ENCODE assay signal across 15 cellular contexts in genomic region chr6:20237677-20238460, GRCh38.
"Had no signal": no experiment of that assay in that cellular context is flagged by ENCODE, and none has a peak within 500 bp of the region (broad histone marks: within the 10 kb centered on the region; RNA-seq: fewer than 3 reads in every experiment).

No MANE protein-coding gene starts in this region.

- H3K36me3 ChIP-seq: lower lobe of right lung had no signal

- H3K27me3 Mint-ChIP-seq: activated CD4-positive, alpha-beta T cell treated with anti-CD3 and anti-CD28 coated beads for 36 hours had no signal

- DNase-seq: activated CD4-positive, alpha-beta memory T cell treated with anti-CD3 and anti-CD28 coated beads, Interleukin-2, amount 10 ng/mL, durations not matched to agents 7 days and 5 days; activated CD4-positive, alpha-beta T cell treated with anti-CD3 and anti-CD28 coated beads for 36 hours; activated naive CD4-positive, alpha-beta T cell treated with Interleukin-2 at 50 U/mL for 16 hours; caudate nucleus; effector memory CD4-positive, alpha-beta T cell; immature natural killer cell; lower lobe of right lung; midbrain; naive thymus-derived CD4-positive, alpha-beta T cell; stimulated activated CD4-positive, alpha-beta T cell treated with anti-CD3 and anti-CD28 coated beads, Interleukin-12 subunit alpha, Interleukin-12 subunit beta, amount 100 ng/mL, for 4 hours; stimulated activated naive CD8-positive, alpha-beta T cell treated with anti-CD3 and anti-CD28 coated beads, Interleukin-15, Interleukin-2, amounts not matched to agents 100 U/mL and 50 U/mL, for 24 hours; SW 1271; T1000 had no signal

- H3K9me3 Mint-ChIP-seq: activated CD4-positive, alpha-beta memory T cell treated with anti-CD3 and anti-CD28 coated beads, Interleukin-2, amount 10 ng/mL, durations not matched to agents 7 days and 5 days; activated T-helper 1 cell treated with anti-CD3 and anti-CD28 coated beads, Interleukin-12 subunit alpha, Interleukin-12 subunit beta, Interleukin-2, Interleukin-4 antibody, amounts not matched to agents 30 ng/mL and 10 ng/mL and 1 ng/mL, durations not matched to agents 14 hours and 24 hours and 36 hours; immature natural killer cell had no signal

- H3K27ac ChIP-seq: lower lobe of right lung, VCaP had no signal

- H3K4me1 ChIP-seq: lower lobe of right lung had no signal

- H3K4me3 ChIP-seq: lower lobe of right lung had no signal

- H3K4me3 Mint-ChIP-seq: activated CD4-positive, alpha-beta memory T cell treated with anti-CD3 and anti-CD28 coated beads, Interleukin-2, amount 10 ng/mL, durations not matched to agents 7 days and 5 days; activated CD4-positive, alpha-beta T cell treated with anti-CD3 and anti-CD28 coated beads for 36 hours; activated T-helper 1 cell treated with anti-CD3 and anti-CD28 coated beads, Interleukin-12 subunit alpha, Interleukin-12 subunit beta, Interleukin-2, Interleukin-4 antibody, amounts not matched to agents 30 ng/mL and 10 ng/mL and 1 ng/mL, durations not matched to agents 14 hours and 24 hours and 36 hours; immature natural killer cell; naive thymus-derived CD4-positive, alpha-beta T cell had no signal

- H3K9me3 ChIP-seq: lower lobe of right lung had no signal

- ATAC-seq: activated CD4-positive, alpha-beta T cell treated with anti-CD3 and anti-CD28 coated beads for 36 hours; lower lobe of right lung; naive thymus-derived CD4-positive, alpha-beta T cell; stimulated activated naive CD8-positive, alpha-beta T cell treated with anti-CD3 and anti-CD28 coated beads, Interleukin-15, Interleukin-2, amounts not matched to agents 100 U/mL and 50 U/mL, for 24 hours had no signal

- H3K27ac Mint-ChIP-seq: activated CD4-positive, alpha-beta memory T cell treated with anti-CD3 and anti-CD28 coated beads, Interleukin-2, amount 10 ng/mL, durations not matched to agents 7 days and 5 days; activated CD4-positive, alpha-beta T cell treated with anti-CD3 and anti-CD28 coated beads for 36 hours; activated T-helper 1 cell treated with anti-CD3 and anti-CD28 coated beads, Interleukin-12 subunit alpha, Interleukin-12 subunit beta, Interleukin-2, Interleukin-4 antibody, amounts not matched to agents 30 ng/mL and 10 ng/mL and 1 ng/mL, durations not matched to agents 14 hours and 24 hours and 36 hours; naive thymus-derived CD4-positive, alpha-beta T cell had no signal

- H3K36me3 Mint-ChIP-seq: immature natural killer cell; naive thymus-derived CD4-positive, alpha-beta T cell had no signal
